Comparison of ENCODE assay signal across 8 cellular contexts in the genomic region with DNA sequence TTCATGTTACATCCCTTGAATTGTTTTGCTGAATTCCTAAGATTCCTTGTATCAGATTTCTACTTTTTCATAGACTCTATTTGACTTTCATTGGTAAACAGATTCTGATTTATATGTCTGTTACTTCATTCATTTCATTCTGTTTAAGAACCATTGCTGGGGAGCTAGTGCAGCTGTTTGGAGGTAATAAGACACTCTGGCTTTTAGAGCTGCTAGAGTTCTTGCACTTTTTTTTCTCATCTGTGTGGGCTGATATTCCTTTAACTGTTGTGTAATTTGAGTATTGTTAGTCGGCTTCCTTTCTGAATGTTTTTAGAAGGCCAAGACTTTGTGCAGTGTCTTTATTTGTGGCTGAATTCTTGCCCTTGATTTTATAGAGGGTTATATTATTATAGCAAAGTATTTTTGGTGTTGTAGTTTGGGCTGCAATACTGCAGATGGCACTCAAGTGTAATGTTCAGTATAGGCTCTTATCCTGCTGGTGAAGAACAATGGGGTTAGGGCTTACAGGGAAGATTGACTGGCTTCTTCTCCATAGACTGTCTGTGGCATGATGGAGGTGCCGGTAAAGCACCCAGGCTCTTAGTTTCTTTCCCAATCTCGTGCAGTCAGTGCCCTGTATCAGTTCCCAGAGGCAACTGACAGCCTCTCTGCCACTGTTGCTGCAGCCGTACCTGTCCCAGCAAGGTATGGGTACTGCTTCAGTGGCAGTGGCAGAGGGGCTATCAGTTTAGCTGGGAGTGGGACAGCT.
DNase-seq lines count a peak whose midpoint lies in the region; ATAC-seq, FAIRE-seq and TF ChIP-seq lines count a peak whose summit lies in the region.

No MANE protein-coding gene starts in this region.

- intact Hi-C loops in kidney (cut with DNase I): no loop called here

- FAIRE-seq in kidney (lab: Jason Lieb, UNC): no peak

- peak; percentile 82 for ATAC-seq in GM21515 (IDR thresholded peaks at IDR 0.05; ENCODE audit: unreplicated experiment)

- H3K4me1 ChIP-seq in HUES6 (ENCODE audit: control insufficient read depth, insufficient read depth, low read length) (no peaks in the 10 kb centered on the region), kidney (ENCODE audit: control insufficient read depth in 1 of 2, insufficient read depth in 1 of 2, low read depth in 1 of 2, low read length in 2 of 2) (no peaks in the 10 kb centered on the region)

- no peaks in the 10 kb centered on the region for H3K36me3 ChIP-seq in HUES6 (ENCODE audit: control insufficient read depth, insufficient read depth, low read length)
- no peaks in the 10 kb centered on the region for H3K36me3 ChIP-seq in kidney (ENCODE audit: control insufficient read depth in 1 of 2, insufficient read depth in 2 of 2, low read length in 2 of 2)

- no peak overlapping the region for H3K27ac ChIP-seq in HUES6 (ENCODE audit: low read depth, low read length)
- no peak overlapping the region for H3K27ac ChIP-seq in kidney (ENCODE audit: low read depth in 2 of 2, low read length in 2 of 2)

- H3K36me3 Mint-ChIP-seq in mesothelial cell of epicardium: peaks cover 4% of the 10 kb centered on the region

- DNase-seq in EL (peak; percentile 49), SK-N-DZ (ENCODE audit: low spot score) (peak; percentile 35), kidney (no peak), mesothelial cell of epicardium (ENCODE audit: low spot score in 2 of 2, unreplicated experiment in 2 of 2) (no peak), NK-92 (lab: John Stamatoyannopoulos, UW; ENCODE audit: unreplicated experiment) (no peak)
- DNase-seq in activated CD8-positive, alpha-beta memory T cell treated with anti-CD3 and anti-CD28 coated beads, Interleukin-2, amount 50 U/mL, for 48 hours: no peak

- no peak overlapping the region for H3K4me3 Mint-ChIP-seq in mesothelial cell of epicardium

- no peaks in the 10 kb centered on the region for H3K27me3 ChIP-seq in HUES6 (ENCODE audit: control insufficient read depth, insufficient read depth, low read length)

- peak overlapping the region; percentile 22 for H3K9ac ChIP-seq in HUES6 (ENCODE audit: low read length)
- no peak overlapping the region for H3K9ac ChIP-seq in kidney (ENCODE audit: low read length in 2 of 2)

- peaks cover 1% of the 10 kb centered on the region for H3K27me3 Mint-ChIP-seq in mesothelial cell of epicardium (ENCODE audit: low read depth)

- no peaks in the 10 kb centered on the region for H3K9me3 ChIP-seq in HUES6 (ENCODE audit: control insufficient read depth, insufficient read depth, low read depth, low read length)
- H3K9me3 ChIP-seq in kidney (ENCODE audit: control insufficient read depth in 1 of 2, low read length in 2 of 2): peaks cover 0 to 16% of the 10 kb centered on the region in 2 donors

- peaks cover 60% of the 10 kb centered on the region for H3K9me3 Mint-ChIP-seq in mesothelial cell of epicardium

- TF ChIP-seq CTCF in kidney (IDR thresholded peaks at IDR 0.05; ENCODE audit: borderline replicate concordance, extremely low read depth, insufficient read depth) (peak; percentile 24), mesothelial cell of epicardium (IDR thresholded peaks at IDR 0.05; ENCODE audit: unreplicated experiment) (no peak)

- no peak overlapping the region for H3K4me3 ChIP-seq in HUES6 (ENCODE audit: low read depth, low read length)
- H3K4me3 ChIP-seq in kidney (ENCODE audit: low read length in 2 of 2): no peak overlapping the region

- no peaks in the 10 kb centered on the region for H3K4me1 Mint-ChIP-seq in mesothelial cell of epicardium

- H3K27ac Mint-ChIP-seq in mesothelial cell of epicardium: no peak overlapping the region

Comparison
In these comparisons a context has a peak if more than half of its experiments do, and no peak if none do; other contexts are left out.
1. DNase-seq: peak in EL (single experiment) and SK-N-DZ (single experiment); none in kidney (single experiment), mesothelial cell of epicardium (0 of 2), NK-92 (single experiment) and activated CD8-positive, alpha-beta memory T cell treated with anti-CD3 and anti-CD28 coated beads, Interleukin-2, amount 50 U/mL, for 48 hours (single experiment).